ENCODE assay signal across 24 cellular contexts in genomic region chr11:118117790-118118601, GRCh38. TPM values are rescaled to one million over a fixed set of nuclear protein-coding genes. Genes with fewer than 3 reads are reported as not detected.
DNase-seq lines count a peak whose midpoint lies in the region; ATAC-seq, FAIRE-seq and TF ChIP-seq lines count a peak whose summit lies in the region.
"Had no signal": no experiment of that assay in that cellular context is flagged by ENCODE, and none has a peak within 500 bp of the region (broad histone marks: within the 10 kb centered on the region; RNA-seq: fewer than 3 reads in every experiment).

No MANE protein-coding gene starts in this region.

- no peaks in the 10 kb centered on the region; a peak in 1 of 7 replicates for H3K27me3 ChIP-seq in H1 (replicated peaks in 1 of 4; ENCODE audit: control insufficient read depth in 3 of 4, extremely low read depth in 1 of 4, insufficient read depth in 3 of 4, low read length in 3 of 4)

- no peaks in the 10 kb centered on the region for H3K36me3 Mint-ChIP-seq in activated T-cell treated with anti-CD3 and anti-CD28 coated beads, Interleukin-2, amount 50 U/mL, for 4 hours (ENCODE audit: insufficient read depth)
- no peaks in the 10 kb centered on the region for H3K36me3 Mint-ChIP-seq in MCF 10A (ENCODE audit: insufficient read depth, unreplicated experiment)

- no peak overlapping the region for H3K56ac ChIP-seq in H1 (replicated peaks; ENCODE audit: insufficient read length, low read depth, low read length)

- no peak overlapping the region for H3K18ac ChIP-seq in H1 (ENCODE audit: extremely low read depth, low read length)

- no peaks in the 10 kb centered on the region for H3K36me3 ChIP-seq in H1 (ENCODE audit: control insufficient read depth in 2 of 4, insufficient read depth in 4 of 4, low read length in 3 of 4)
- H3K36me3 ChIP-seq: breast epithelium, suprapubic skin had no signal

- WGBS in H1 (ENCODE audit: extremely low coverage in 1 of 2, insufficient coverage in 1 of 2, insufficient read length in 1 of 2, insufficient replicate concordance in 2 of 2, low coverage in 1 of 2, low lambda C conversion rate in 2 of 2, missing lambda C conversion rate in 1 of 2), 2 experiments = 90% methylated on average over 9 of the region's 9 CpGs; no CpG with 5 or more reads in 1 of the 2 experiments

- peaks cover 5% of the 10 kb centered on the region for H3K4me1 Mint-ChIP-seq in activated T-cell treated with anti-CD3 and anti-CD28 coated beads, Interleukin-2, amount 50 U/mL, for 4 hours (ENCODE audit: low read depth)
- no peaks in the 10 kb centered on the region for H3K4me1 Mint-ChIP-seq in MCF 10A (ENCODE audit: insufficient read depth, unreplicated experiment)

- TF ChIP-seq RAD21 in H1 (IDR thresholded peaks at IDR 0.05 in 1 of 2, conservative IDR thresholded peaks at IDR 0.05 in 1 of 2; ENCODE audit: low read depth in 2 of 2, low read length in 2 of 2) = no peak

- DNase-seq in activated T-cell treated with anti-CD3 and anti-CD28 coated beads, Interleukin-2, amount 50 U/mL, for 4 hours = no peak
- DNase-seq in activated T-cell treated with anti-CD3 and anti-CD28 coated beads for 4 hours (no peak), H1 (ENCODE audit: low read depth in 1 of 2, low spot score in 2 of 2) (no peak), ACHN (no peak), MCF 10A (ENCODE audit: unreplicated experiment) (no peak), UCSD-AML1 (lab: John Stamatoyannopoulos, UW; ENCODE audit: unreplicated experiment) (no peak)
- peak; percentile 13 for DNase-seq in stimulated activated naive CD8-positive, alpha-beta T cell treated with anti-CD3 and anti-CD28 coated beads, Interleukin-15, Interleukin-2, amounts not matched to agents 100 U/mL and 50 U/mL, for 24 hours
- DNase-seq: activated CD4-positive, alpha-beta T cell treated with anti-CD3 and anti-CD28 coated beads for 1 hour; activated naive CD4-positive, alpha-beta T cell; Caco-2; endodermal cell; foreskin fibroblast; GF-D8; NCI-H1417; NCI-H446; OCI-M1; small intestine had no signal

- no peak for TF ChIP-seq EP300 in H1 (IDR thresholded peaks at IDR 0.05; ENCODE audit: borderline replicate concordance in 1 of 2, low read depth in 2 of 2, low read length in 2 of 2)

- H2BK5ac ChIP-seq in H1 (ENCODE audit: low read depth, low read length) = no peak overlapping the region

- H3K79me2 ChIP-seq in H1 (ENCODE audit: control insufficient read depth in 1 of 2, insufficient read depth in 2 of 2, low read length in 2 of 2) = no peaks in the 10 kb centered on the region

- H3K4me3 Mint-ChIP-seq in activated T-cell treated with anti-CD3 and anti-CD28 coated beads, Interleukin-2, amount 50 U/mL, for 4 hours = no peak overlapping the region
- no peak overlapping the region for H3K4me3 Mint-ChIP-seq in MCF 10A (ENCODE audit: unreplicated experiment)
- H3K4me3 Mint-ChIP-seq: endodermal cell had no signal

- H3K23ac ChIP-seq in H1 (ENCODE audit: insufficient read length) = no peak overlapping the region

- H2AK5ac ChIP-seq in H1 (ENCODE audit: low read depth, low read length) = no peak overlapping the region

- peak overlapping the region; percentile 23; the same call in 1 of the 2 replicates for H4K8ac ChIP-seq in H1 (ENCODE audit: extremely low read depth, insufficient read depth, low read length)

- peaks cover 11% of the 10 kb centered on the region for H3K27me3 Mint-ChIP-seq in activated T-cell treated with anti-CD3 and anti-CD28 coated beads, Interleukin-2, amount 50 U/mL, for 4 hours (ENCODE audit: low read depth)
- peaks cover 40% of the 10 kb centered on the region for H3K27me3 Mint-ChIP-seq in MCF 10A (ENCODE audit: insufficient read depth, unreplicated experiment)

- no peak overlapping the region for H3K4ac ChIP-seq in H1 (replicated peaks; ENCODE audit: insufficient read length, low read depth, low read length)

- no peak overlapping the region for H2AFZ ChIP-seq in H1 (ENCODE audit: low read length)

- TF ChIP-seq CTCF in H1 (IDR thresholded peaks at IDR 0.05; ENCODE audit: control extremely low read depth in 1 of 3, insufficient read depth in 1 of 3, low read depth in 1 of 3, low read length in 3 of 3) (no peak), MCF 10A (IDR thresholded peaks at IDR 0.05; ENCODE audit: unreplicated experiment) (no peak)

- H3K23me2 ChIP-seq in H1 (ENCODE audit: low read depth, low read length) = no peaks in the 10 kb centered on the region

- no peak overlapping the region for H3K27ac Mint-ChIP-seq in MCF 10A (ENCODE audit: low read depth, unreplicated experiment)
- H3K27ac Mint-ChIP-seq: endodermal cell, T-cell had no signal

- H3K27ac ChIP-seq in H1 (ENCODE audit: low read depth, low read length) = no peak overlapping the region
- H3K27ac ChIP-seq: A549, breast epithelium, suprapubic skin had no signal

- H2BK12ac ChIP-seq in H1 (ENCODE audit: low read depth, low read length) = no peak overlapping the region

- no peaks in the 10 kb centered on the region for H4K20me1 ChIP-seq in H1 (replicated peaks in 1 of 2; ENCODE audit: control insufficient read depth in 1 of 2, insufficient read depth in 2 of 2, low read length in 2 of 2)

- CTCF ChIA-PET in H1 (lab: Charles Lee; ENCODE audit: partially characterized antibody) (interaction anchor here (1.0 to 1.3 kb wide), 5 partner anchors 10 to 173 kb away, joined by 3 read pairs; no protein-coding TSS in a partner anchor), MCF 10A (lab: Yijun Ruan, JAX) (interaction anchor here (0.9 kb wide), 1 partner anchor 172 kb away, joined by 3 read pairs; no protein-coding TSS in a partner anchor)

- H3K79me1 ChIP-seq in H1 (ENCODE audit: low read depth, low read length) = no peaks in the 10 kb centered on the region

- no peak overlapping the region for H2BK15ac ChIP-seq in H1 (ENCODE audit: low read length)

- TF ChIP-seq POLR2A in H1 (IDR thresholded peaks at IDR 0.05; ENCODE audit: control extremely low read depth in 1 of 2, low read depth in 2 of 2, low read length in 2 of 2) = no peak

- ATAC-seq in activated T-cell treated with anti-CD3 and anti-CD28 coated beads, Interleukin-2, amount 50 U/mL, for 4 hours = peak; percentile 46 to 69
- ATAC-seq in HG03432 (IDR thresholded peaks at IDR 0.05; ENCODE audit: unreplicated experiment) = peak; percentile 77
- ATAC-seq in stimulated activated naive CD8-positive, alpha-beta T cell treated with anti-CD3 and anti-CD28 coated beads, Interleukin-15, Interleukin-2, amounts not matched to agents 100 U/mL and 50 U/mL, for 24 hours = peak; percentile 61
- ATAC-seq: K562 had no signal

- no peak overlapping the region for H4K91ac ChIP-seq in H1 (replicated peaks; ENCODE audit: insufficient read length, low read length)

- no peak overlapping the region for H3K14ac ChIP-seq in H1 (ENCODE audit: insufficient read length)

- intact Hi-C loops in MCF 10A (cut with micrococcal nuclease) = no loop called here

- in situ Hi-C loops in ACHN (cut with HindIII; ENCODE audit: low pct_ligation_motif_present, low pct_unique_long_range_greater_than_20kb, low sequenced_read_pairs) = no loop called here

- no peak overlapping the region for H4K5ac ChIP-seq in H1 (ENCODE audit: insufficient read length, low read depth, low read length)

- no peaks in the 10 kb centered on the region for H3K9me3 Mint-ChIP-seq in activated T-cell treated with anti-CD3 and anti-CD28 coated beads, Interleukin-2, amount 50 U/mL, for 4 hours
- no peaks in the 10 kb centered on the region for H3K9me3 Mint-ChIP-seq in MCF 10A (ENCODE audit: unreplicated experiment)

- no peak overlapping the region; a peak in 1 of 4 replicates for H3K4me2 ChIP-seq in H1 (ENCODE audit: insufficient read depth in 1 of 2, low read depth in 2 of 2, low read length in 2 of 2)
- H3K4me2 ChIP-seq: A549 had no signal

- H3K9me3 ChIP-seq in H1 (ENCODE audit: insufficient read depth in 2 of 2, low read depth in 1 of 2, low read length in 1 of 2) = no peaks in the 10 kb centered on the region
- H3K9me3 ChIP-seq: A549, breast epithelium, Caco-2, suprapubic skin had no signal

- peaks cover 0 to 7% (median 2%) of the 10 kb centered on the region in 4 experiments; a peak in 2 of 7 replicates for H3K4me1 ChIP-seq in H1 (replicated peaks in 1 of 4; ENCODE audit: control insufficient read depth in 3 of 4, insufficient read depth in 4 of 4, low read length in 3 of 4)
- H3K4me1 ChIP-seq: A549, breast epithelium, Caco-2, suprapubic skin had no signal

- POLR2A ChIA-PET in H1 (lab: Charles Lee; ENCODE audit: partially characterized antibody) = interaction anchor here (2.1 kb wide), 1 partner anchor 9 kb away, joined by 7 read pairs; no protein-coding TSS in a partner anchor
- POLR2A ChIA-PET in MCF 10A (lab: Yijun Ruan, JAX) = no interaction called here

- no peak overlapping the region for H2BK20ac ChIP-seq in H1 (ENCODE audit: low read length)

- no peak for FAIRE-seq in H1 (lab: Jason Lieb, UNC)
- FAIRE-seq: A549, K562, small intestine had no signal

- no peak overlapping the region for H3K4me3 ChIP-seq in H1 (ENCODE audit: extremely low read depth in 1 of 4, insufficient read depth in 2 of 4, low read depth in 3 of 4, low read length in 4 of 4)
- H3K4me3 ChIP-seq: A549, breast epithelium, K562, suprapubic skin had no signal

- H3K9ac ChIP-seq in H1 (replicated peaks in 1 of 4; ENCODE audit: extremely low read depth in 1 of 4, low read depth in 3 of 4, low read length in 3 of 4) = no peak overlapping the region

- BruUV-seq in MCF 10A (replicated peaks; lab: Mats Ljungman, UMichigan) = no TSS peak

- H2BK120ac ChIP-seq in H1 (replicated peaks; ENCODE audit: low read depth, low read length) = no peak overlapping the region

RNA-seq across cellular contexts. Expression of gene SMIM35, which starts 31.2 kb away (rescaled TPM):
- total RNA-seq in activated T-cell treated with anti-CD3 and anti-CD28 coated beads, Interleukin-2, amount 50 U/mL, for 4 hours = not detected
- total RNA-seq in H1 (2021; fragmentation: NEBNext Ultra II Directional; extraction: Animal tissue kit (Norgen Biotek cat#: 25700)) = not detected in 2 replicates
- polyA plus RNA-seq in H1 (2011; rRNA removed) = not detected in 2 replicates
- not detected for polyA plus RNA-seq in H1 (2011; cell fraction: cytosol; rRNA removed)
- polyA plus RNA-seq in H1 (2011; cell fraction: nucleus; rRNA removed) = not detected
- not detected in 4 replicates for polyA plus RNA-seq in H1 (2012, experiment 1 of 2)
- not detected for polyA plus RNA-seq in H1 (2012, experiment 2 of 2)
- not detected for polyA plus RNA-seq in H1 (2013, experiment 1 of 2)
- not detected for polyA plus RNA-seq in H1 (2013, experiment 2 of 2)
- not detected in 2 replicates for polyA minus RNA-seq in H1 (2011; rRNA and poly(A)+ RNA removed)
- polyA minus RNA-seq in H1 (2011; cell fraction: cytosol; rRNA and poly(A)+ RNA removed) = not detected
- polyA minus RNA-seq in H1 (2011; cell fraction: nucleus; rRNA and poly(A)+ RNA removed) = not detected
- total RNA-seq in MCF 10A (2022) = not detected in 2 replicates
- total RNA-seq: breast epithelium, Caco-2, endodermal cell, K562, suprapubic skin had no signal
- polyA plus RNA-seq: A549 had no signal

RNA-seq across cellular contexts. Expression of gene SCN4B, which starts 34.6 kb away (rescaled TPM):
- not detected for total RNA-seq in activated T-cell treated with anti-CD3 and anti-CD28 coated beads, Interleukin-2, amount 50 U/mL, for 4 hours
- 2.0 and 2.8 TPM in 2 replicates for total RNA-seq in H1 (2021; fragmentation: NEBNext Ultra II Directional; extraction: Animal tissue kit (Norgen Biotek cat#: 25700))
- polyA plus RNA-seq in H1 (2011; rRNA removed) = 4.1 and 4.9 TPM in 2 replicates
- 5.6 TPM for polyA plus RNA-seq in H1 (2011; cell fraction: cytosol; rRNA removed)
- 8.7 TPM for polyA plus RNA-seq in H1 (2011; cell fraction: nucleus; rRNA removed)
- polyA plus RNA-seq in H1 (2012, experiment 1 of 2) = 3.1 to 5.9 TPM (median 4.8 TPM) in 4 replicates
- 3.8 TPM for polyA plus RNA-seq in H1 (2012, experiment 2 of 2)
- 1.0 TPM for polyA plus RNA-seq in H1 (2013, experiment 1 of 2)
- 1.2 TPM for polyA plus RNA-seq in H1 (2013, experiment 2 of 2)
- 4.6 and 6.5 TPM in 2 replicates for polyA minus RNA-seq in H1 (2011; rRNA and poly(A)+ RNA removed)
- polyA minus RNA-seq in H1 (2011; cell fraction: cytosol; rRNA and poly(A)+ RNA removed) = 4.6 TPM
- polyA minus RNA-seq in H1 (2011; cell fraction: nucleus; rRNA and poly(A)+ RNA removed) = 5.1 TPM
- total RNA-seq in MCF 10A (2022) = 0.32 TPM in 1 of 2 replicates, not detected in the other
- total RNA-seq: K562 had no signal

RNA-seq across cellular contexts. Expression of gene TMPRSS4, which starts 41.1 kb away (rescaled TPM):
- under 1 TPM in 1 of 3 donors, not detected in 2; 0.08 TPM for total RNA-seq in activated T-cell treated with anti-CD3 and anti-CD28 coated beads, Interleukin-2, amount 50 U/mL, for 4 hours
- total RNA-seq in H1 (2021; fragmentation: NEBNext Ultra II Directional; extraction: Animal tissue kit (Norgen Biotek cat#: 25700)) = 0.58 and 0.69 TPM in 2 replicates
- 0.11 and 0.13 TPM in 2 replicates for polyA plus RNA-seq in H1 (2011; rRNA removed)
- 0.44 TPM for polyA plus RNA-seq in H1 (2011; cell fraction: cytosol; rRNA removed)
- 0.27 TPM for polyA plus RNA-seq in H1 (2011; cell fraction: nucleus; rRNA removed)
- 0.42 to 0.68 TPM (median 0.60 TPM) in 3 of 4 replicates, not detected in the other for polyA plus RNA-seq in H1 (2012, experiment 1 of 2)
- polyA plus RNA-seq in H1 (2012, experiment 2 of 2) = not detected
- polyA plus RNA-seq in H1 (2013, experiment 1 of 2) = 0.28 TPM
- 0.13 TPM for polyA plus RNA-seq in H1 (2013, experiment 2 of 2)
- 0.32 and 0.88 TPM in 2 replicates for polyA minus RNA-seq in H1 (2011; rRNA and poly(A)+ RNA removed)
- not detected for polyA minus RNA-seq in H1 (2011; cell fraction: cytosol; rRNA and poly(A)+ RNA removed)
- polyA minus RNA-seq in H1 (2011; cell fraction: nucleus; rRNA and poly(A)+ RNA removed) = 1.9 TPM
- total RNA-seq in MCF 10A (2022) = not detected in 2 replicates
- total RNA-seq: endodermal cell, omental fat pad had no signal
- polyA plus RNA-seq: A549 had no signal

RNA-seq across cellular contexts. Expression of gene SCN2B, which starts 58.4 kb away (rescaled TPM):
- not detected for total RNA-seq in activated T-cell treated with anti-CD3 and anti-CD28 coated beads, Interleukin-2, amount 50 U/mL, for 4 hours
- total RNA-seq in H1 (2021; fragmentation: NEBNext Ultra II Directional; extraction: Animal tissue kit (Norgen Biotek cat#: 25700)) = 0.13 and 0.24 TPM in 2 replicates
- 0.09 and 0.14 TPM in 2 replicates for polyA plus RNA-seq in H1 (2011; rRNA removed)
- polyA plus RNA-seq in H1 (2011; cell fraction: cytosol; rRNA removed) = 0.17 TPM
- 0.10 TPM for polyA plus RNA-seq in H1 (2011; cell fraction: nucleus; rRNA removed)
- 0.17 to 0.28 TPM (median 0.20 TPM) in 4 replicates for polyA plus RNA-seq in H1 (2012, experiment 1 of 2)
- 0.20 TPM for polyA plus RNA-seq in H1 (2012, experiment 2 of 2)
- polyA plus RNA-seq in H1 (2013, experiment 1 of 2) = 0.12 TPM
- 0.13 TPM for polyA plus RNA-seq in H1 (2013, experiment 2 of 2)
- polyA minus RNA-seq in H1 (2011; rRNA and poly(A)+ RNA removed) = 0.22 and 0.34 TPM in 2 replicates
- 0.51 TPM for polyA minus RNA-seq in H1 (2011; cell fraction: cytosol; rRNA and poly(A)+ RNA removed)
- polyA minus RNA-seq in H1 (2011; cell fraction: nucleus; rRNA and poly(A)+ RNA removed) = 0.30 TPM
- not detected in 2 replicates for total RNA-seq in MCF 10A (2022)
- total RNA-seq: Caco-2, K562 had no signal
- polyA plus RNA-seq: A549, K562 had no signal
